Comparison of ENCODE assay signal across 28 cellular contexts in genomic region chr9:23559522-23559921, GRCh38.
"Had no signal": no experiment of that assay in that cellular context is flagged by ENCODE, and none has a peak within 500 bp of the region (broad histone marks: within the 10 kb centered on the region; RNA-seq: fewer than 3 reads in every experiment).

No MANE protein-coding gene starts in this region.

- H3K27ac ChIP-seq: colonic mucosa, coronary artery, dorsolateral prefrontal cortex, epithelial cell of prostate, esophagus muscularis mucosa, esophagus squamous epithelium, foreskin keratinocyte, gastrocnemius medialis, gastroesophageal sphincter, heart left ventricle, heart right ventricle had no signal

- H3K4me1 ChIP-seq: colonic mucosa, esophagus muscularis mucosa, esophagus squamous epithelium, foreskin keratinocyte, gastrocnemius medialis, gastroesophageal sphincter, heart left ventricle, heart right ventricle had no signal

- H3K4me3 ChIP-seq: colonic mucosa, coronary artery, dorsolateral prefrontal cortex, esophagus muscularis mucosa, esophagus squamous epithelium, gastrocnemius medialis, gastroesophageal sphincter, heart left ventricle, heart right ventricle had no signal

- H3K27me3 ChIP-seq: colonic mucosa, dorsolateral prefrontal cortex, esophagus muscularis mucosa, esophagus squamous epithelium, foreskin keratinocyte, gastrocnemius medialis, gastroesophageal sphincter, heart left ventricle, heart right ventricle had no signal

- H3K9me3 ChIP-seq: colonic mucosa, esophagus squamous epithelium, gastrocnemius medialis had no signal

- FAIRE-seq: colon, endometrium, endothelial cell of umbilical vein, frontal cortex had no signal

- ATAC-seq: effector memory CD8-positive, alpha-beta T cell; esophagus mucosa; foreskin keratinocyte; gastrocnemius medialis; gastroesophageal sphincter; heart left ventricle; heart right ventricle had no signal

- DNase-seq: colonic mucosa; cortex of kidney; dermis blood vessel endothelial cell; dorsolateral prefrontal cortex; effector CD4-positive, alpha-beta T cell; effector CD8-positive, alpha-beta T cell; effector memory CD4-positive, alpha-beta T cell; effector memory CD8-positive, alpha-beta T cell; endodermal cell; erythroblast; esophagus squamous epithelium; foreskin fibroblast; foreskin keratinocyte; foreskin melanocyte; gastrocnemius medialis; glutamatergic neuron; head of caudate nucleus; heart left ventricle; heart right ventricle had no signal

- H3K36me3 ChIP-seq: colonic mucosa, esophagus muscularis mucosa, esophagus squamous epithelium, gastrocnemius medialis, gastroesophageal sphincter, heart left ventricle, heart right ventricle had no signal
